ENCODE assay signal across 16 cellular contexts in genomic region chr4:176601156-176601555, GRCh38.
"Had no signal": no experiment of that assay in that cellular context is flagged by ENCODE, and none has a peak within 500 bp of the region (broad histone marks: within the 10 kb centered on the region; RNA-seq: fewer than 3 reads in every experiment).

No MANE protein-coding gene starts in this region.

- H3K36me3 Mint-ChIP-seq: naive thymus-derived CD4-positive, alpha-beta T cell had no signal

- FAIRE-seq: TTC549 had no signal

- H3K27me3 ChIP-seq: body of pancreas, thyroid gland, uterus had no signal

- H3K4me1 ChIP-seq: body of pancreas, lower lobe of right lung, thyroid gland, uterus had no signal

- H3K27me3 Mint-ChIP-seq: central memory CD8-positive, alpha-beta T cell; T-helper 17 cell had no signal

- H3K36me3 ChIP-seq: lower lobe of right lung, thyroid gland, uterus had no signal

- H3K4me1 Mint-ChIP-seq: central memory CD8-positive, alpha-beta T cell; naive thymus-derived CD4-positive, alpha-beta T cell; T-helper 17 cell had no signal

- H3K27ac ChIP-seq: body of pancreas, lower lobe of right lung, skin epidermis, thyroid gland, uterus had no signal

- H3K9me3 ChIP-seq: body of pancreas, lower lobe of right lung, thyroid gland, uterus had no signal

- H3K4me3 Mint-ChIP-seq: central memory CD8-positive, alpha-beta T cell; naive thymus-derived CD4-positive, alpha-beta T cell; T-helper 17 cell had no signal

- H3K4me3 ChIP-seq: body of pancreas, lower lobe of right lung, skin epidermis, thyroid gland, uterus had no signal

- H3K27ac Mint-ChIP-seq: naive thymus-derived CD4-positive, alpha-beta T cell; T-helper 17 cell had no signal

- ATAC-seq: body of pancreas; left cardiac atrium; lower lobe of right lung; naive thymus-derived CD4-positive, alpha-beta T cell; T-helper 17 cell had no signal

- DNase-seq: activated CD4-positive, alpha-beta T cell treated with anti-CD3 and anti-CD28 coated beads, Interleukin-2, amount 50 U/mL, for 1 hour; activated CD4-positive, CD25-positive, alpha-beta regulatory T cell; activated T-cell treated with anti-CD3 and anti-CD28 coated beads, Interleukin-2, amount 50 U/mL, for 1 hour; body of pancreas; effector memory CD4-positive, alpha-beta T cell; glutamatergic neuron; left cardiac atrium; lower lobe of right lung; midbrain; naive thymus-derived CD4-positive, alpha-beta T cell; T-helper 17 cell; thyroid gland; uterus had no signal
